In genomic region chr4:44493924-44494323, GRCh38 we compare ENCODE assay signal across 8 cellular contexts. TPM values are rescaled to one million over a fixed set of nuclear protein-coding genes. Genes with fewer than 3 reads are reported as not detected.
DNase-seq lines count a peak whose midpoint lies in the region; ATAC-seq and TF ChIP-seq lines count a peak whose summit lies in the region.

No MANE protein-coding gene starts in this region.

- CTCF ChIA-PET in CD4-positive, alpha-beta T cell (lab: Charles Lee) = no interaction called here
- CTCF ChIA-PET in activated CD8-positive, alpha-beta T cell treated with anti-CD3 and anti-CD28 coated beads for 36 hours (lab: Charles Lee) = interaction anchor here (0.7 to 1.0 kb wide), 2 partner anchors 31 to 45 kb away, joined by 4 to 6 read pairs; partner anchors contain the start of gene KCTD8

- H3K4me1 ChIP-seq in foreskin keratinocyte = peaks cover 10% of the 10 kb centered on the region

- H3K4me3 Mint-ChIP-seq in CD4-positive, alpha-beta T cell = no peak overlapping the region
- no peak overlapping the region for H3K4me3 Mint-ChIP-seq in activated CD8-positive, alpha-beta T cell treated with anti-CD3 and anti-CD28 coated beads for 36 hours

- ATAC-seq in foreskin keratinocyte (peak; percentile 53), HG02840 (IDR thresholded peaks at IDR 0.05; ENCODE audit: low FRiP score, unreplicated experiment) (no peak)
- ATAC-seq in CD4-positive, alpha-beta T cell (ENCODE audit: poor library complexity) = no peak
- ATAC-seq in activated CD8-positive, alpha-beta T cell treated with anti-CD3 and anti-CD28 coated beads for 36 hours = no peak

- H3K27me3 ChIP-seq in foreskin keratinocyte = no peaks in the 10 kb centered on the region
- no peaks in the 10 kb centered on the region for H3K27me3 ChIP-seq in CD4-positive, alpha-beta T cell (ENCODE audit: control insufficient read depth, insufficient read depth, low read length)

- POLR2A ChIA-PET in CD4-positive, alpha-beta T cell (lab: Charles Lee) = no interaction called here
- POLR2A ChIA-PET in activated CD8-positive, alpha-beta T cell treated with anti-CD3 and anti-CD28 coated beads for 36 hours (lab: Charles Lee) = no interaction called here

- in situ Hi-C loops in ACHN (cut with HindIII; ENCODE audit: low pct_ligation_motif_present, low pct_unique_long_range_greater_than_20kb, low sequenced_read_pairs) = no loop called here

- no peak overlapping the region for H3K27ac ChIP-seq in foreskin keratinocyte
- no peak overlapping the region for H3K27ac ChIP-seq in CD4-positive, alpha-beta T cell (ENCODE audit: low read depth, low read length)

- no peaks in the 10 kb centered on the region for H3K36me3 Mint-ChIP-seq in CD4-positive, alpha-beta T cell (ENCODE audit: low read depth)
- H3K36me3 Mint-ChIP-seq in activated CD8-positive, alpha-beta T cell treated with anti-CD3 and anti-CD28 coated beads for 36 hours (ENCODE audit: low read depth) = no peaks in the 10 kb centered on the region

- TF ChIP-seq CTCF in GM20000 (IDR thresholded peaks at IDR 0.05; ENCODE audit: extremely low read depth, missing control alignments) = peak; percentile 18
- TF ChIP-seq CTCF in foreskin keratinocyte (conservative IDR thresholded peaks at IDR 0.05) = peak; percentile 47
- no peak for TF ChIP-seq CTCF in CD4-positive, alpha-beta T cell (IDR thresholded peaks at IDR 0.05)
- TF ChIP-seq CTCF in activated CD8-positive, alpha-beta T cell treated with anti-CD3 and anti-CD28 coated beads for 36 hours (IDR thresholded peaks at IDR 0.05) = no peak

- no peaks in the 10 kb centered on the region for H3K27me3 Mint-ChIP-seq in CD4-positive, alpha-beta T cell
- H3K27me3 Mint-ChIP-seq in activated CD8-positive, alpha-beta T cell treated with anti-CD3 and anti-CD28 coated beads for 36 hours = no peaks in the 10 kb centered on the region

- intact Hi-C loops in CD4-positive, alpha-beta T cell (cut with DNase I, micrococcal nuclease) = no loop called here
- intact Hi-C loops in activated CD8-positive, alpha-beta T cell treated with anti-CD3 and anti-CD28 coated beads for 36 hours (cut with micrococcal nuclease) = no loop called here

- H3K9me3 Mint-ChIP-seq in CD4-positive, alpha-beta T cell = no peaks in the 10 kb centered on the region
- no peaks in the 10 kb centered on the region for H3K9me3 Mint-ChIP-seq in activated CD8-positive, alpha-beta T cell treated with anti-CD3 and anti-CD28 coated beads for 36 hours

- H3K4me1 Mint-ChIP-seq in CD4-positive, alpha-beta T cell (ENCODE audit: low read depth) = no peaks in the 10 kb centered on the region
- H3K4me1 Mint-ChIP-seq in activated CD8-positive, alpha-beta T cell treated with anti-CD3 and anti-CD28 coated beads for 36 hours (ENCODE audit: low read depth) = no peaks in the 10 kb centered on the region

- DNase-seq in ACHN (peak; percentile 37), GM20000 (ENCODE audit: low spot score) (peak; percentile 9), NCI-H460 (ENCODE audit: extremely low read depth, low read depth) (peak; percentile 11), foreskin keratinocyte (no peak), HK-2 (ENCODE audit: unreplicated experiment) (no peak)
- no peak for DNase-seq in CD4-positive, alpha-beta T cell
- DNase-seq in activated CD8-positive, alpha-beta T cell treated with anti-CD3 and anti-CD28 coated beads for 36 hours = no peak

- H3K9me3 ChIP-seq in CD4-positive, alpha-beta T cell (ENCODE audit: control insufficient read depth, low read length) = no peaks in the 10 kb centered on the region

- no peak overlapping the region for H3K27ac Mint-ChIP-seq in CD4-positive, alpha-beta T cell
- H3K27ac Mint-ChIP-seq in activated CD8-positive, alpha-beta T cell treated with anti-CD3 and anti-CD28 coated beads for 36 hours = no peak overlapping the region

RNA-seq across cellular contexts. Expression of gene KCTD8, which starts 45.3 kb away (rescaled TPM):
- 0.10 TPM in 1 of 2 replicates, not detected in the other for total RNA-seq in NCI-H460 (2014; rRNA removed; shearing (Covaris generic))
- not detected in 2 replicates for polyA plus RNA-seq in NCI-H460 (2014; cell fraction: nucleus; rRNA removed)
- 0.18 TPM in 1 of 2 replicates, not detected in the other for total RNA-seq in foreskin keratinocyte
- polyA plus RNA-seq in foreskin keratinocyte = 0.03 TPM in 1 of 2 replicates, not detected in the other
- total RNA-seq in CD4-positive, alpha-beta T cell = not detected
- total RNA-seq in activated CD8-positive, alpha-beta T cell treated with anti-CD3 and anti-CD28 coated beads for 36 hours = not detected

Comparison
In these comparisons a context has a peak if more than half of its experiments do, and no peak if none do; other contexts are left out.
1. DNase-seq: peak in ACHN (single experiment), GM20000 (single experiment) and NCI-H460 (single experiment); none in foreskin keratinocyte (0 of 2), HK-2 (single experiment), CD4-positive, alpha-beta T cell (0 of 10) and activated CD8-positive, alpha-beta T cell treated with anti-CD3 and anti-CD28 coated beads for 36 hours (single experiment).
2. CTCF ChIP-seq: peak in GM20000 (single experiment) and foreskin keratinocyte (single experiment); none in CD4-positive, alpha-beta T cell (single experiment) and activated CD8-positive, alpha-beta T cell treated with anti-CD3 and anti-CD28 coated beads for 36 hours (single experiment).